In the genomic region with DNA sequence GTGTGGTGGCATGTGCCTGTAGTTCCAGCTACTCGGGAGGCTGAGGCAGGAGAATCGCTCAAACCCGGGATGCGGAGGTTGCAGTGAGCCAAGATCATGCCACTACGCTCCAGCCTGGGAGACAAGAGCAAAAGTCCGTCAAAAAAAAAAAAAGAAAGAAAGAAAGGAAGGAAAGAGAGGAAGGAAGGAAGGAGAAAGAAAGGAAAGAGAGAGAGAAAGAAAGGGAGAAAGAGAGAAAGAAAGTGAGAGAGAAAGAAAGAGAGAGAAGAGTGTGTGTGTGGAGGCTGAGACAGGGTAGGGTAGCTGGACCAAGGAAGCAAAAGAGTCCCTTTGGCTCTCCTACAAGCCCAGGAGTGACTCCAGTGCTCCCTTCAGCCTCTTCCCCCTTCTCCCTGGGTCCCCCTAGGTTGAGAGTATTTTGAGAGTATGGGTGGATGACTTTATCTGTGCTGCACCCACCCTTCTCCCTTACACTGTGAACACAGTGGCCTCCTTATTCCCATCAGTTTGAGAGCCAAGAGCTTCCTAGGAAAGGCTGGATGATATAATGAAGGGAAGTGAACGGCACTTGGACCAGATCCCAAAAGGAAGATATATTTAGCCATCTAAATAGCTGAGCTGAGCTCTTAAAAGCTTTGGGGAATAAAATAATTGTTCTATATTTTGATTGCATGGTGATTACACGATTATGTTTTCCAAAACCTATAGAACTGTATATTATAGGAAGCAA, we compare ENCODE assay signal across 23 cellular contexts.
DNase-seq lines count a peak whose midpoint lies in the region; ATAC-seq and TF ChIP-seq lines count a peak whose summit lies in the region.
"Had no signal": no experiment of that assay in that cellular context is flagged by ENCODE, and none has a peak within 500 bp of the region (broad histone marks: within the 10 kb centered on the region; RNA-seq: fewer than 3 reads in every experiment).

No MANE protein-coding gene starts in this region.

- TF ChIP-seq CTCF in RWPE2 (IDR thresholded peaks at IDR 0.05; ENCODE audit: poor library complexity, severe bottlenecking) (no peak), fibroblast of pulmonary artery (IDR thresholded peaks at IDR 0.05; ENCODE audit: low read length, missing control alignments) (no peak), nephron (IDR thresholded peaks at IDR 0.05; ENCODE audit: unreplicated experiment in 3 of 3) (no peak), GM20000 (IDR thresholded peaks at IDR 0.05; ENCODE audit: extremely low read depth, missing control alignments) (no peak)

- H3K4me1 ChIP-seq in RWPE2 (ENCODE audit: insufficient read depth, poor library complexity, severe bottlenecking) = no peaks in the 10 kb centered on the region
- H3K4me1 ChIP-seq: colonic mucosa, neural progenitor cell, SJCRH30 had no signal

- DNase-seq in Ammon's horn (ENCODE audit: low spot score) (peak; percentile 12), RWPE2 (ENCODE audit: low spot score) (no peak), fibroblast of pulmonary artery (ENCODE audit: low read depth) (peak; percentile 49), GM20000 (ENCODE audit: low spot score) (no peak), AG20443 (ENCODE audit: low spot score) (no peak)
- DNase-seq: activated CD4-positive, alpha-beta memory T cell treated with anti-CD3 and anti-CD28 coated beads, Interleukin-2, amount 10 ng/mL, durations not matched to agents 7 days and 5 days; activated T-cell treated with anti-CD3 and anti-CD28 coated beads, Interleukin-2, amount 50 U/mL, for 24 hours; Calu3; midbrain; NCI-H1417; NCI-H2171 treated with DMSO at 0.1 percent for 48 hours; OCI-M1; retina; SJCRH30; T-helper 2 cell; testis had no signal

- peaks cover 20% of the 10 kb centered on the region for H3K4me1 Mint-ChIP-seq in nephron
- H3K4me1 Mint-ChIP-seq: B cell had no signal

- H3K9me3 ChIP-seq in RWPE2 (ENCODE audit: severe bottlenecking) = no peaks in the 10 kb centered on the region
- H3K9me3 ChIP-seq: colonic mucosa, gastroesophageal sphincter, SJCRH30, testis had no signal

- H3K27ac Mint-ChIP-seq in nephron = peak overlapping the region; percentile 20 to 70 (median 29)
- H3K27ac Mint-ChIP-seq: activated CD4-positive, alpha-beta memory T cell treated with anti-CD3 and anti-CD28 coated beads, Interleukin-2, amount 10 ng/mL, durations not matched to agents 7 days and 5 days; activated naive CD4-positive, alpha-beta T cell treated with anti-CD3 and anti-CD28 coated beads, Interleukin-2, amount 50 U/mL, for 72 hours; activated T-cell treated with anti-CD3 and anti-CD28 coated beads, Interleukin-2, amount 50 U/mL, for 24 hours; B cell; neural progenitor cell had no signal

- no peaks in the 10 kb centered on the region for H3K9me3 Mint-ChIP-seq in nephron
- H3K9me3 Mint-ChIP-seq: activated CD4-positive, alpha-beta memory T cell treated with anti-CD3 and anti-CD28 coated beads, Interleukin-2, amount 10 ng/mL, durations not matched to agents 7 days and 5 days; activated naive CD4-positive, alpha-beta T cell treated with anti-CD3 and anti-CD28 coated beads, Interleukin-2, amount 50 U/mL, for 72 hours; activated T-cell treated with anti-CD3 and anti-CD28 coated beads, Interleukin-2, amount 50 U/mL, for 24 hours; neural progenitor cell had no signal

- H3K4me3 ChIP-seq in RWPE2 (ENCODE audit: severe bottlenecking) (no peak overlapping the region), fibroblast of pulmonary artery (replicated peaks; ENCODE audit: low read depth, low read length) (no peak overlapping the region)
- H3K4me3 ChIP-seq: colonic mucosa, gastroesophageal sphincter, neural progenitor cell, SJCRH30, testis had no signal

- H3K27me3 Mint-ChIP-seq in nephron (ENCODE audit: low read depth) = no peaks in the 10 kb centered on the region
- H3K27me3 Mint-ChIP-seq: activated T-cell treated with anti-CD3 and anti-CD28 coated beads, Interleukin-2, amount 50 U/mL, for 24 hours; B cell had no signal

- H3K27me3 ChIP-seq in RWPE2 (ENCODE audit: insufficient read depth, poor library complexity, severe bottlenecking) = no peaks in the 10 kb centered on the region
- H3K27me3 ChIP-seq: colonic mucosa, gastroesophageal sphincter, neural progenitor cell, SJCRH30, testis had no signal

- H3K36me3 ChIP-seq in RWPE2 (ENCODE audit: low read depth) = no peaks in the 10 kb centered on the region
- H3K36me3 ChIP-seq: colonic mucosa, neural progenitor cell had no signal

- peaks cover 15% of the 10 kb centered on the region for H3K36me3 Mint-ChIP-seq in nephron (ENCODE audit: low read depth)
- H3K36me3 Mint-ChIP-seq: activated naive CD4-positive, alpha-beta T cell treated with anti-CD3 and anti-CD28 coated beads, Interleukin-2, amount 50 U/mL, for 72 hours had no signal

- ATAC-seq in RWPE2 (ENCODE audit: low read depth) = 0 out of 3 replicates have a peak, but pooled peaks have one; percentile 26
- ATAC-seq in HG03025 (IDR thresholded peaks at IDR 0.05; ENCODE audit: low FRiP score, unreplicated experiment) = no peak
- ATAC-seq: gastroesophageal sphincter had no signal

- no peak overlapping the region for H3K4me3 Mint-ChIP-seq in nephron
- H3K4me3 Mint-ChIP-seq: activated CD4-positive, alpha-beta memory T cell treated with anti-CD3 and anti-CD28 coated beads, Interleukin-2, amount 10 ng/mL, durations not matched to agents 7 days and 5 days; activated T-cell treated with anti-CD3 and anti-CD28 coated beads, Interleukin-2, amount 50 U/mL, for 24 hours; B cell; neural progenitor cell had no signal

- no peak overlapping the region for H3K27ac ChIP-seq in RWPE2 (ENCODE audit: poor library complexity, severe bottlenecking)
- H3K27ac ChIP-seq: colonic mucosa, gastroesophageal sphincter, neural progenitor cell, SJCRH30, testis had no signal

Comparison
In these comparisons a context has a peak if more than half of its experiments do, and no peak if none do; other contexts are left out.
1. DNase-seq: peak in Ammon's horn (single experiment) and fibroblast of pulmonary artery (single experiment); none in RWPE2 (single experiment), GM20000 (single experiment) and AG20443 (single experiment).